1 cellular context compared by ENCODE assay signal in genomic region chr17:63550816-63551639, GRCh38.
TF ChIP-seq lines count a peak whose summit lies in the region.

No MANE protein-coding gene starts in this region.

TF ChIP-seq in WTC11, 78 proteins besides CTCF, POLR2A, EP300 and RAD21:
- TF ChIP-seq, protein P1, sequence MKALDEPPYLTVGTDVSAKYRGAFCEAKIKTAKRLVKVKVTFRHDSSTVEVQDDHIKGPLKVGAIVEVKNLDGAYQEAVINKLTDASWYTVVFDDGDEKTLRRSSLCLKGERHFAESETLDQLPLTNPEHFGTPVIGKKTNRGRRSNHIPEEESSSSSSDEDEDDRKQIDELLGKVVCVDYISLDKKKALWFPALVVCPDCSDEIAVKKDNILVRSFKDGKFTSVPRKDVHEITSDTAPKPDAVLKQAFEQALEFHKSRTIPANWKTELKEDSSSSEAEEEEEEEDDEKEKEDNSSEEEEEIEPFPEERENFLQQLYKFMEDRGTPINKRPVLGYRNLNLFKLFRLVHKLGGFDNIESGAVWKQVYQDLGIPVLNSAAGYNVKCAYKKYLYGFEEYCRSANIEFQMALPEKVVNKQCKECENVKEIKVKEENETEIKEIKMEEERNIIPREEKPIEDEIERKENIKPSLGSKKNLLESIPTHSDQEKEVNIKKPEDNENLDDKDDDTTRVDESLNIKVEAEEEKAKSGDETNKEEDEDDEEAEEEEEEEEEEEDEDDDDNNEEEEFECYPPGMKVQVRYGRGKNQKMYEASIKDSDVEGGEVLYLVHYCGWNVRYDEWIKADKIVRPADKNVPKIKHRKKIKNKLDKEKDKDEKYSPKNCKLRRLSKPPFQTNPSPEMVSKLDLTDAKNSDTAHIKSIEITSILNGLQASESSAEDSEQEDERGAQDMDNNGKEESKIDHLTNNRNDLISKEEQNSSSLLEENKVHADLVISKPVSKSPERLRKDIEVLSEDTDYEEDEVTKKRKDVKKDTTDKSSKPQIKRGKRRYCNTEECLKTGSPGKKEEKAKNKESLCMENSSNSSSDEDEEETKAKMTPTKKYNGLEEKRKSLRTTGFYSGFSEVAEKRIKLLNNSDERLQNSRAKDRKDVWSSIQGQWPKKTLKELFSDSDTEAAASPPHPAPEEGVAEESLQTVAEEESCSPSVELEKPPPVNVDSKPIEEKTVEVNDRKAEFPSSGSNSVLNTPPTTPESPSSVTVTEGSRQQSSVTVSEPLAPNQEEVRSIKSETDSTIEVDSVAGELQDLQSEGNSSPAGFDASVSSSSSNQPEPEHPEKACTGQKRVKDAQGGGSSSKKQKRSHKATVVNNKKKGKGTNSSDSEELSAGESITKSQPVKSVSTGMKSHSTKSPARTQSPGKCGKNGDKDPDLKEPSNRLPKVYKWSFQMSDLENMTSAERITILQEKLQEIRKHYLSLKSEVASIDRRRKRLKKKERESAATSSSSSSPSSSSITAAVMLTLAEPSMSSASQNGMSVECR (CRISPR knock-in tag; IDR thresholded peaks at IDR 0.05; ENCODE audit: borderline replicate concordance): peak; percentile 81; the same call in 1 of the 2 replicates
- TF ChIP-seq ZNF416 (CRISPR knock-in tag; IDR thresholded peaks at IDR 0.05): no peak
- peak; percentile 21; the same call in 1 of the 2 replicates for TF ChIP-seq HMGXB4 (CRISPR knock-in tag; IDR thresholded peaks at IDR 0.05)
